In the genomic region with DNA sequence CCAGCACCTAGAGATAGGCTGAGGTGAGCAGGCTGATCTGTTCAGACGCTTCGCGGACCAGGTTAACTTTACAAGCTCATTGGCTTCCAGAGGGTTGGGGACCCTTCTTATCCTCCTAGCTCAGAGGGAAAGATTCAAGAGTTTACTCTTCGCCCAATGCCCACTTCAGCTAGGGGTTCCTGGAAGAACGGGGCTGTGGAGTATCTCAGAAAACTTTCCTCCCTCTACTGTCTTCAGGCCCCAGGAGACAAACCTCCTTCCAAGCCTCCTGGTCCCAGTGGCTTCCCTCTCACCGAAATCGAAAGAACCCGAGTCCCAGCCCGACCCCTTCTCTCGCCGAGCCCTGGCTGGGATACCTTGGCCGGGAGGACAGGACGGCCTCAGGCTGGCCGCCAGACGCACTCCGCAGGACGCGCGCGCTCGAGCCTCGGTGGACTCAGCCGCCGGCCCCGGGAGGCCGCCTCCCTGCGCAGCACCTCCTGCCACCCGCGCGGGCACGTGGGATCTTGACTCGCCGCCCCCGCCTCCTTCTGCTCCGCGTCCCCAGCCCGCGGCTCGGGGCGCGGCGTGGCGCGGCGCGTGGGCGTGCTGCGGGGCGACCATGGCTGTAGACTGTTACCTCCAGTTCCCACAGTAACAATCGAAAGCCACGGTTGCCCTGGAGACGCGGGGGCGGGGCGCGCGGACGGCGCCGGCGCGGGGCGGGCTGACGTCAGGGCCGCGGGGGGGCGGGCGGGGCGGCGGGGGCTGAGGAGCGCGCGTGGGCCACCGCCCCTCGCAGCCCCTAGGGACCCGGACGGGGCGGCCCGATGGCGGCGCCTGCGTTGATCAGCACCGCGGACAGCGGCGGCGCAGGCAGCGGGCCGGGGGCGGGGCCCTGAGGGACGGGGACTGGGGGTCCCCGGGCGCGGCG, we compare ENCODE assay signal across 8 cellular contexts. TPM values are rescaled to one million over a fixed set of nuclear protein-coding genes. Genes with fewer than 3 reads are reported as not detected.
DNase-seq lines count a peak whose midpoint lies in the region; ATAC-seq and TF ChIP-seq lines count a peak whose summit lies in the region.

No MANE protein-coding gene starts in this region.

- peak overlapping the region; percentile 61 to 81 (median 72) for H3K4me3 Mint-ChIP-seq in CD4-positive, alpha-beta memory T cell
- H3K4me3 Mint-ChIP-seq in progenitor cell of endocrine pancreas (ENCODE audit: low read depth) = peak overlapping the region; percentile 78

- CTCF ChIA-PET in CD4-positive, alpha-beta memory T cell (lab: Charles Lee; ENCODE audit: partially characterized antibody) = interaction anchor here (2.0 kb wide), 1 partner anchor 232 kb away, joined by 4 read pairs; no protein-coding TSS in a partner anchor

- H4K20me1 ChIP-seq in SU-DHL-6 (ENCODE audit: low read depth, low read length) = no peaks in the 10 kb centered on the region

- peak overlapping the region; percentile 62 for H3K4me2 ChIP-seq in SU-DHL-6 (ENCODE audit: low read depth, low read length, poor library complexity, severe bottlenecking)

- no peaks in the 10 kb centered on the region for H3K27me3 Mint-ChIP-seq in CD4-positive, alpha-beta memory T cell
- peaks cover 34% of the 10 kb centered on the region for H3K27me3 Mint-ChIP-seq in progenitor cell of endocrine pancreas

- peak overlapping the region; percentile 59 for H3K27ac ChIP-seq in CD4-positive, alpha-beta memory T cell (ENCODE audit: low read depth, low read length)
- H3K27ac ChIP-seq in HUES48 (ENCODE audit: low read depth, low read length) (no peak overlapping the region), SU-DHL-6 (ENCODE audit: low read depth, low read length) (no peak overlapping the region), heart right ventricle (peak overlapping the region in 8 of 10 donors; percentile 37 to 77 (median 52))

- peaks cover under 1% of the 10 kb centered on the region for H3K36me3 ChIP-seq in CD4-positive, alpha-beta memory T cell (ENCODE audit: insufficient read depth, low read length)
- no peaks in the 10 kb centered on the region for H3K36me3 ChIP-seq in HUES48 (ENCODE audit: control insufficient read depth, insufficient read depth, low read length)
- no peaks in the 10 kb centered on the region for H3K36me3 ChIP-seq in SU-DHL-6 (ENCODE audit: low read length)
- peaks cover 0 to 3% (median 0%) of the 10 kb centered on the region in 9 donors for H3K36me3 ChIP-seq in heart right ventricle

- H3K27ac Mint-ChIP-seq in CD4-positive, alpha-beta memory T cell = peak overlapping the region; percentile 65 to 87 (median 81)
- peak overlapping the region; percentile 24 for H3K27ac Mint-ChIP-seq in progenitor cell of endocrine pancreas

- no peaks in the 10 kb centered on the region for H3K9me3 Mint-ChIP-seq in CD4-positive, alpha-beta memory T cell
- H3K9me3 Mint-ChIP-seq in progenitor cell of endocrine pancreas (ENCODE audit: low read depth) = no peaks in the 10 kb centered on the region

- H3K9me2 ChIP-seq in SU-DHL-6 (replicated peaks; ENCODE audit: insufficient read depth, low read length) = no peaks in the 10 kb centered on the region

- ATAC-seq in GM19467 (IDR thresholded peaks at IDR 0.05; ENCODE audit: unreplicated experiment) = peak; percentile 45
- peak; percentile 31 to 71 (median 53) for ATAC-seq in heart right ventricle

- H3K4me3 ChIP-seq in CD4-positive, alpha-beta memory T cell (ENCODE audit: low read length in 2 of 2) = peak overlapping the region; percentile 19 to 58
- H3K4me3 ChIP-seq in HUES48 (ENCODE audit: low read depth, low read length) (peak overlapping the region; percentile 55), SU-DHL-6 (ENCODE audit: insufficient read depth, low read length, poor library complexity, severe bottlenecking) (peak overlapping the region; percentile 56), heart right ventricle (peak overlapping the region; percentile 58 to 88 (median 74))

- no peak overlapping the region for H2AFZ ChIP-seq in SU-DHL-6 (ENCODE audit: low read depth, low read length, severe bottlenecking)

- TF ChIP-seq CTCF in SU-DHL-6 (IDR thresholded peaks at IDR 0.05; ENCODE audit: insufficient read depth, low read length, poor library complexity, severe bottlenecking) (no peak), heart right ventricle (IDR thresholded peaks at IDR 0.05) (no peak), progenitor cell of endocrine pancreas (IDR thresholded peaks at IDR 0.05; ENCODE audit: unreplicated experiment) (no peak)

- intact Hi-C loops in CD4-positive, alpha-beta memory T cell (cut with micrococcal nuclease) = loop anchor here (1.0 to 10.0 kb wide), 3 partner anchors 8 to 405 kb away; partner anchors contain the start of genes DPH1, RILP and SCARF1
- intact Hi-C loops in heart right ventricle (cut with DNase I) = loop anchor here in 7 of 10 donors (5.0 to 10.0 kb wide), 6 partner anchors 125 to 385 kb away; partner anchors contain the start of gene WDR81 (in 2 of the 7)

- H3K9me3 ChIP-seq in CD4-positive, alpha-beta memory T cell (ENCODE audit: control insufficient read depth in 1 of 2, low read length in 2 of 2) = no peaks in the 10 kb centered on the region
- H3K9me3 ChIP-seq in HUES48 (ENCODE audit: control insufficient read depth, insufficient read depth, low read length) = no peaks in the 10 kb centered on the region
- no peaks in the 10 kb centered on the region for H3K9me3 ChIP-seq in SU-DHL-6 (ENCODE audit: insufficient read depth, low read length)
- H3K9me3 ChIP-seq in heart right ventricle = no peaks in the 10 kb centered on the region

- H3K4me1 Mint-ChIP-seq in CD4-positive, alpha-beta memory T cell = peaks cover 11 to 37% (median 26%) of the 10 kb centered on the region in 4 donors
- H3K4me1 Mint-ChIP-seq in progenitor cell of endocrine pancreas (ENCODE audit: low read depth) = peaks cover 11% of the 10 kb centered on the region

- H3K36me3 Mint-ChIP-seq in CD4-positive, alpha-beta memory T cell = peaks cover 0 to 3% of the 10 kb centered on the region in 2 donors
- no peaks in the 10 kb centered on the region for H3K36me3 Mint-ChIP-seq in progenitor cell of endocrine pancreas (ENCODE audit: insufficient read depth)

- no peaks in the 10 kb centered on the region for H3K79me2 ChIP-seq in SU-DHL-6 (ENCODE audit: insufficient read depth, low read length)

- POLR2A ChIA-PET in CD4-positive, alpha-beta memory T cell (lab: Charles Lee; ENCODE audit: partially characterized antibody) = no interaction called here

- peaks cover 34% of the 10 kb centered on the region for H3K4me1 ChIP-seq in CD4-positive, alpha-beta memory T cell (ENCODE audit: insufficient read depth, low read length)
- H3K4me1 ChIP-seq in HUES48 (ENCODE audit: control insufficient read depth, insufficient read depth, low read length) = peaks cover 2% of the 10 kb centered on the region; the same call in 1 of the 2 replicates
- peaks cover 18 to 54% (median 40%) of the 10 kb centered on the region in 9 donors for H3K4me1 ChIP-seq in heart right ventricle

- peaks cover 9% of the 10 kb centered on the region; the same call in 1 of the 2 replicates for H3F3A ChIP-seq in SU-DHL-6 (ENCODE audit: insufficient read depth)

- no peak overlapping the region for H3K9ac ChIP-seq in HUES48 (ENCODE audit: low read depth, low read length)
- H3K9ac ChIP-seq in SU-DHL-6 (ENCODE audit: low read length) = peak overlapping the region; percentile 20; the same call in 1 of the 2 replicates

- H3K27me3 ChIP-seq in CD4-positive, alpha-beta memory T cell (ENCODE audit: insufficient read depth, low read length) = no peaks in the 10 kb centered on the region
- H3K27me3 ChIP-seq in HUES48 (ENCODE audit: control insufficient read depth, insufficient read depth, low read length) (peaks cover 66% of the 10 kb centered on the region), SU-DHL-6 (ENCODE audit: low read length) (no peaks in the 10 kb centered on the region), heart right ventricle (peaks cover 0 to 54% (median 9%) of the 10 kb centered on the region in 7 donors)

- peak; percentile 91 to 94 (median 92) for DNase-seq in CD4-positive, alpha-beta memory T cell
- DNase-seq in activated naive CD8-positive, alpha-beta T cell treated with anti-CD3 and anti-CD28 coated beads, Interleukin-2, amount 50 U/mL, for 16 hours (ENCODE audit: low read depth, low spot score) = peak; percentile 72
- DNase-seq in heart right ventricle (peak; percentile 89), progenitor cell of endocrine pancreas (ENCODE audit: low spot score, unreplicated experiment) (peak; percentile 87), ureter (ENCODE audit: low spot score) (peak; percentile 88)

- WGBS in heart right ventricle, 2 donors = 2% methylated on average over 87 to 95 of the region's 95 CpGs

RNA-seq across cellular contexts. Expression of gene HIC1, which starts 5.3 kb away (rescaled TPM):
- total RNA-seq in CD4-positive, alpha-beta memory T cell = 1 to 10 TPM; 4.9 to 5.2 TPM
- polyA plus RNA-seq in CD4-positive, alpha-beta memory T cell = 1 to 10 TPM in 1 of 2 donors, under 1 TPM in 1; 0.39 to 1.6 TPM
- 10 to 100 TPM in 7 of 10 donors, 1 to 10 TPM in 3; 3.5 to 37.5 (median 12.1) TPM for total RNA-seq in heart right ventricle
- polyA plus RNA-seq in heart right ventricle = 10 to 100 TPM in 1 of 2 donors, 1 to 10 TPM in 1; 8.3 to 14.3 TPM
- 0.69 and 0.86 TPM in 2 replicates for total RNA-seq in progenitor cell of endocrine pancreas
- total RNA-seq in ureter = 14.9 TPM

RNA-seq across cellular contexts. Expression of gene OVCA2, which starts 7.8 kb away (rescaled TPM):
- 10 to 100 TPM; 27.9 to 36.7 TPM for total RNA-seq in CD4-positive, alpha-beta memory T cell
- polyA plus RNA-seq in CD4-positive, alpha-beta memory T cell = 10 to 100 TPM; 49.6 to 90.3 TPM
- total RNA-seq in heart right ventricle (10 to 100 TPM; 15.3 to 25.4 (median 17.6) TPM), progenitor cell of endocrine pancreas (21.9 and 25.4 TPM in 2 replicates), ureter (39.5 TPM)
- 10 to 100 TPM; 43.3 to 47.5 TPM for polyA plus RNA-seq in heart right ventricle

RNA-seq across cellular contexts. Expression of gene DPH1, which starts 19.6 kb away (rescaled TPM):
- total RNA-seq in CD4-positive, alpha-beta memory T cell = 10 to 100 TPM; 76.6 to 95.8 TPM
- polyA plus RNA-seq in CD4-positive, alpha-beta memory T cell = 10 to 100 TPM; 30.8 to 39.8 TPM
- total RNA-seq in heart right ventricle (10 to 100 TPM; 22.8 to 40.0 (median 25.9) TPM), progenitor cell of endocrine pancreas (39.1 and 44.0 TPM in 2 replicates), ureter (68.8 TPM)
- 10 to 100 TPM; 19.0 to 28.9 TPM for polyA plus RNA-seq in heart right ventricle

RNA-seq across cellular contexts. Expression of gene RTN4RL1, which starts 24.5 kb away (rescaled TPM):
- total RNA-seq in CD4-positive, alpha-beta memory T cell = under 1 TPM; 0.30 to 0.47 TPM
- 1 to 10 TPM in 1 of 2 donors, under 1 TPM in 1; 0.27 to 2.0 TPM for polyA plus RNA-seq in CD4-positive, alpha-beta memory T cell
- 1 to 10 TPM in 9 of 10 donors, under 1 TPM in 1; 0.81 to 6.3 (median 2.5) TPM for total RNA-seq in heart right ventricle
- 1 to 10 TPM; 3.0 to 3.1 TPM for polyA plus RNA-seq in heart right ventricle
- total RNA-seq in progenitor cell of endocrine pancreas = 11.1 and 12.4 TPM in 2 replicates
- 6.7 TPM for total RNA-seq in ureter

Comparison
In these comparisons a context has a peak if more than half of its experiments do, and no peak if none do; other contexts are left out.
1. H3K27ac ChIP-seq: peak in CD4-positive, alpha-beta memory T cell (single experiment) and heart right ventricle (8 of 10); none in HUES48 (single experiment) and SU-DHL-6 (single experiment).
2. Peak in every context shown above with its lines, with median percentiles within 50 percentile points of each other: DNase-seq and H3K4me3 ChIP-seq.